1 cellular context compared by ENCODE assay signal in genomic region chr9:114098021-114098659, GRCh38.
TF ChIP-seq lines count a peak whose summit lies in the region.

No MANE protein-coding gene starts in this region.

TF ChIP-seq in A549, 52 proteins besides CTCF, POLR2A, EP300 and RAD21:
- TF ChIP-seq PHF8 (IDR thresholded peaks at IDR 0.05; ENCODE audit: borderline replicate concordance, low read depth) (peak; percentile 21; the same call in 1 of the 2 replicates), ESRRA (IDR thresholded peaks at IDR 0.05; ENCODE audit: borderline replicate concordance, low read length) (no peak)
